12 cellular contexts compared by ENCODE assay signal in the genomic region with DNA sequence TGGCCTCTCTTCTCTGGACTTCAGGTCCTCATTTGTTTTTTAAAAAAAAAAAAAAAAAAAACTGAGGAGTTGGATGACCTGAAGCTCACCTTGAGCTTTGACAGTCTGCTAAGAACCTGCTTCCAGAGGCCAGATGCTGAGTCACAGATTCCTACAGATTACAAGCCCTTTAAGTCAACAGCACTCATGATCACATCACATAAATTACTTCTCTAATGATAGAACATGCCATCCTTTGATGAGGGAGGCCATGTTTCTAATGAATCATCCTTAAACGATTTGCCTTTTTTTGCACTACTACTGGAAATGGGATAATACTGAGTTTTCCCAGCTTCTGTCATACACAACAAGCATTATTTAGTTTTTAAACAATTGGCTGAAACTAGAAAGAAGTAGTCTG. TPM values are rescaled to one million over a fixed set of nuclear protein-coding genes. Genes with fewer than 3 reads are reported as not detected.
DNase-seq lines count a peak whose midpoint lies in the region; ATAC-seq and TF ChIP-seq lines count a peak whose summit lies in the region.
"Had no signal": no experiment of that assay in that cellular context is flagged by ENCODE, and none has a peak within 500 bp of the region (broad histone marks: within the 10 kb centered on the region; RNA-seq: fewer than 3 reads in every experiment).

No MANE protein-coding gene starts in this region.

- TF ChIP-seq CTCF in endodermal cell (conservative IDR thresholded peaks at IDR 0.05) (no peak), osteoblast (IDR thresholded peaks at IDR 0.05; ENCODE audit: extremely low read depth, low read depth, low read length) (no peak)

- no peak overlapping the region for H3K9ac ChIP-seq in endodermal cell (ENCODE audit: extremely low read depth, low read length, poor library complexity, severe bottlenecking)

- peaks cover 37% of the 10 kb centered on the region for H3K4me1 Mint-ChIP-seq in endodermal cell

- 74% methylated on average over 1 of the region's 1 CpG; no CpG with 5 or more reads in 1 of the 2 experiments for WGBS in endodermal cell (ENCODE audit: insufficient coverage in 1 of 2, insufficient read length in 1 of 2), 2 experiments

- H3K27me3 ChIP-seq in endodermal cell (ENCODE audit: control insufficient read depth, insufficient read depth, low read length, poor library complexity, severe bottlenecking) (no peaks in the 10 kb centered on the region), osteoblast (ENCODE audit: insufficient read depth, low read length) (no peaks in the 10 kb centered on the region)
- H3K27me3 ChIP-seq: Peyer's patch had no signal

- no peak overlapping the region for H3K27ac Mint-ChIP-seq in endodermal cell

- H3K9me3 ChIP-seq in endodermal cell (ENCODE audit: control insufficient read depth, low read length) (no peaks in the 10 kb centered on the region), osteoblast (ENCODE audit: low read depth, low read length) (no peaks in the 10 kb centered on the region)
- H3K9me3 ChIP-seq: Peyer's patch had no signal

- no peaks in the 10 kb centered on the region for H4K20me1 ChIP-seq in osteoblast (ENCODE audit: insufficient read depth, low read length)

- no peaks in the 10 kb centered on the region for H3K79me2 ChIP-seq in osteoblast (ENCODE audit: insufficient read depth, low read length)

- no peak overlapping the region for H2AFZ ChIP-seq in osteoblast (ENCODE audit: low read length)

- H3K27me3 Mint-ChIP-seq in endodermal cell (ENCODE audit: insufficient read depth) = no peaks in the 10 kb centered on the region

- no peak overlapping the region for H3K4me3 Mint-ChIP-seq in endodermal cell

- H3K36me3 ChIP-seq in endodermal cell (ENCODE audit: control insufficient read depth, insufficient read depth, low read length) = no peaks in the 10 kb centered on the region
- no peaks in the 10 kb centered on the region for H3K36me3 ChIP-seq in osteoblast (ENCODE audit: insufficient read depth, low read length)
- H3K36me3 ChIP-seq: Peyer's patch had no signal

- H3K9me3 Mint-ChIP-seq in endodermal cell = no peaks in the 10 kb centered on the region

- no peak overlapping the region for H3K4me2 ChIP-seq in osteoblast (ENCODE audit: insufficient read depth, low read length)

- peak; percentile 33 for DNase-seq in ELF-1 (ENCODE audit: low read depth, low spot score)
- peak; percentile 78 for DNase-seq in NCI-H226
- DNase-seq in endodermal cell = peak; percentile 57
- DNase-seq in osteoblast (ENCODE audit: insufficient read length, low spot score, missing footprints) = peak; percentile 52
- DNase-seq in NCI-H2081 treated with DMSO at 0.1 percent for 48 hours (lab: John Stamatoyannopoulos, UW) = no peak
- DNase-seq in substantia nigra (lab: John Stamatoyannopoulos, UW) = no peak
- DNase-seq: cortex of kidney, GF-D8, midbrain had no signal

- H3K27ac ChIP-seq in endodermal cell (ENCODE audit: low read depth, low read length) (no peak overlapping the region), osteoblast (ENCODE audit: low read depth, low read length) (peak overlapping the region; percentile 54), substantia nigra (ENCODE audit: low read depth, low read length, poor library complexity, severe bottlenecking) (no peak overlapping the region)
- H3K27ac ChIP-seq: Peyer's patch had no signal

- peaks cover 20% of the 10 kb centered on the region for H3K4me1 ChIP-seq in endodermal cell (ENCODE audit: control insufficient read depth, insufficient read depth, low read length)
- H3K4me1 ChIP-seq in osteoblast (ENCODE audit: insufficient read depth, low read length) = peaks cover 37% of the 10 kb centered on the region

- no peaks in the 10 kb centered on the region for H3K36me3 Mint-ChIP-seq in endodermal cell (ENCODE audit: low read depth)

- no peak overlapping the region for H3K4me3 ChIP-seq in endodermal cell (ENCODE audit: low read length)
- no peak overlapping the region for H3K4me3 ChIP-seq in osteoblast (ENCODE audit: insufficient read depth, low read length)
- H3K4me3 ChIP-seq: Peyer's patch had no signal

- ATAC-seq in HG03045 (IDR thresholded peaks at IDR 0.05; ENCODE audit: unreplicated experiment) (no peak), GM19035 (IDR thresholded peaks at IDR 0.05; ENCODE audit: unreplicated experiment) (no peak)

RNA-seq across cellular contexts. Expression of a gene that starts 34.2 kb away (rescaled TPM):
- not detected for total RNA-seq in endodermal cell
- not detected for polyA plus RNA-seq in endodermal cell (2013, experiment 1 of 2)
- polyA plus RNA-seq in endodermal cell (2013, experiment 2 of 2) = 0.33 TPM
- total RNA-seq in osteoblast = not detected in 2 replicates

RNA-seq across cellular contexts. Expression of a gene that starts 55.8 kb away (rescaled TPM):
- total RNA-seq in endodermal cell (not detected), osteoblast (under 0.01 TPM in 1 of 2 replicates, not detected in the other)
- not detected for polyA plus RNA-seq in endodermal cell (2013, experiment 1 of 2)
- polyA plus RNA-seq in endodermal cell (2013, experiment 2 of 2) = not detected
- total RNA-seq: Peyer's patch had no signal

Comparison
In these comparisons a context has a peak if more than half of its experiments do, and no peak if none do; other contexts are left out.
1. DNase-seq: peak in ELF-1 (single experiment), NCI-H226 (single experiment), endodermal cell (single experiment) and osteoblast (single experiment); none in NCI-H2081 treated with DMSO at 0.1 percent for 48 hours (single experiment) and substantia nigra (0 of 49).